Comparison of ENCODE assay signal across 1 cellular context in genomic region chr1:16699440-16699839, GRCh38. TPM values are rescaled to one million over a fixed set of nuclear protein-coding genes. Genes with fewer than 3 reads are reported as not detected.
"Had no signal": no experiment of that assay in that cellular context is flagged by ENCODE, and none has a peak within 500 bp of the region (broad histone marks: within the 10 kb centered on the region; RNA-seq: fewer than 3 reads in every experiment).

No MANE protein-coding gene starts in this region.

RNA-seq across cellular contexts. Expression of gene RNU1-3, which starts 32.7 kb away (rescaled TPM):
- polyA plus RNA-seq: SK-N-SH had no signal

RNA-seq across cellular contexts. Expression of gene RNU1-4, which starts 40.9 kb away (rescaled TPM):
- polyA plus RNA-seq: SK-N-SH had no signal
